ENCODE assay signal across 24 cellular contexts in genomic region chr11:86621854-86622253, GRCh38. TPM values are rescaled to one million over a fixed set of nuclear protein-coding genes. Genes with fewer than 3 reads are reported as not detected.
DNase-seq lines count a peak whose midpoint lies in the region; ATAC-seq and TF ChIP-seq lines count a peak whose summit lies in the region.
"Had no signal": no experiment of that assay in that cellular context is flagged by ENCODE, and none has a peak within 500 bp of the region (broad histone marks: within the 10 kb centered on the region; RNA-seq: fewer than 3 reads in every experiment).

No MANE protein-coding gene starts in this region.

- peak overlapping the region; percentile 63; the same call in 1 of the 2 replicates for H3K4ac ChIP-seq in IMR-90 (ENCODE audit: low read depth, low read length)

- H3K36me3 ChIP-seq in IMR-90 (ENCODE audit: control insufficient read depth, insufficient read depth, low read length), result no peaks in the 10 kb centered on the region
- no peaks in the 10 kb centered on the region for H3K36me3 ChIP-seq in stomach
- H3K36me3 ChIP-seq: left lung, MG63 had no signal

- H3K9me3 ChIP-seq in IMR-90 (ENCODE audit: control insufficient read depth, insufficient read depth, low read length), result no peaks in the 10 kb centered on the region
- no peaks in the 10 kb centered on the region for H3K9me3 ChIP-seq in stomach
- H3K9me3 ChIP-seq: left lung, SK-N-SH had no signal

- H3K9ac ChIP-seq in IMR-90 (ENCODE audit: low read depth, low read length), result no peak overlapping the region
- H3K9ac ChIP-seq: SK-N-SH had no signal

- peak overlapping the region; percentile 71; the same call in 1 of the 2 replicates for H2AK5ac ChIP-seq in IMR-90 (ENCODE audit: low read depth, low read length)

- TF ChIP-seq EP300 in stomach (IDR thresholded peaks at IDR 0.05), result no peak

- H3K27me3 ChIP-seq in IMR-90 (ENCODE audit: control insufficient read depth, insufficient read depth, low read length), result no peaks in the 10 kb centered on the region
- H3K27me3 ChIP-seq in foreskin keratinocyte, result no peaks in the 10 kb centered on the region
- H3K27me3 ChIP-seq in stomach, result no peaks in the 10 kb centered on the region
- H3K27me3 ChIP-seq: left lung, MG63 had no signal

- peak overlapping the region; percentile 42; the same call in 1 of the 2 replicates for H4K91ac ChIP-seq in IMR-90 (ENCODE audit: insufficient read depth, low read depth, low read length)

- DNase-seq in COR-L47 (lab: John Stamatoyannopoulos, UW) (peak; percentile 2), IMR-90 (no peak), foreskin keratinocyte (no peak), stomach (no peak), Ammon's horn (ENCODE audit: low spot score) (no peak)
- DNase-seq: activated CD4-positive, alpha-beta T cell treated with anti-CD3 and anti-CD28 coated beads for 36 hours; activated CD8-positive, alpha-beta memory T cell treated with anti-CD3 and anti-CD28 coated beads for 24 hours; activated gamma-delta T cell; activated T-cell treated with anti-CD3 and anti-CD28 coated beads, Interleukin-2, amount 50 U/mL, for 1 hour; effector memory CD4-positive, alpha-beta T cell; erythroblast; hippocampal formation; left lung; MG63; midbrain; NCI-H1436; NCI-H526; nephron progenitor cell; SK-N-SH; substantia nigra; T-helper 17 cell had no signal

- H2AFZ ChIP-seq in IMR-90 (replicated peaks; ENCODE audit: low read length, poor library complexity), result no peak overlapping the region

- peak overlapping the region; percentile 39; the same call in 1 of the 2 replicates for H4K5ac ChIP-seq in IMR-90 (ENCODE audit: low read depth, low read length)

- 100% methylated on average over 1 of the region's 3 CpGs; no CpG with 5 or more reads in 1 of the 2 experiments for WGBS in IMR-90 (ENCODE audit: extremely low coverage in 2 of 2, insufficient read length in 1 of 2), 2 experiments
- WGBS in stomach, 5 donors, result 60 to 76% (median 68%) methylated on average over 3 of the region's 3 CpGs

- H3K56ac ChIP-seq in IMR-90 (ENCODE audit: extremely low read depth, insufficient read depth, low read length), result no peak overlapping the region

- intact Hi-C loops in IMR-90 (cut with micrococcal nuclease) (no loop called here), stomach (cut with DNase I; ENCODE audit: low total_unique reads) (no loop called here)

- peak overlapping the region; percentile 81; the same call in 1 of the 3 replicates for H2BK15ac ChIP-seq in IMR-90 (ENCODE audit: low read depth, low read length)

- dilution Hi-C loops in IMR-90 (cut with HindIII; ENCODE audit: low sequenced_read_pairs, unreplicated experiment), result no loop called here

- no peaks in the 10 kb centered on the region for H4K20me1 ChIP-seq in IMR-90 (ENCODE audit: insufficient read depth, low read length)

- H3K4me2 ChIP-seq in IMR-90 (ENCODE audit: low read depth, low read length), result no peak overlapping the region
- H3K4me2 ChIP-seq: SK-N-SH had no signal

- H3K23ac ChIP-seq in IMR-90 (ENCODE audit: low read depth, low read length), result no peak overlapping the region

- peak overlapping the region; percentile 77; the same call in 1 of the 2 replicates for H2BK20ac ChIP-seq in IMR-90 (ENCODE audit: low read depth, low read length)

- in situ Hi-C loops in IMR-90 (cut with MboI; ENCODE audit: low sequenced_read_pairs), result loop anchor here (25.0 kb wide), 1 partner anchor 665 kb away; no protein-coding TSS in a partner anchor

- ATAC-seq in IMR-90 (ENCODE audit: low read depth) (no peak), foreskin keratinocyte (no peak), GM18907 (IDR thresholded peaks at IDR 0.05; ENCODE audit: unreplicated experiment) (no peak), GM21576 (IDR thresholded peaks at IDR 0.05; ENCODE audit: unreplicated experiment) (no peak)
- ATAC-seq: activated CD4-positive, alpha-beta T cell treated with anti-CD3 and anti-CD28 coated beads for 36 hours; K562; T-helper 17 cell had no signal

- H4K8ac ChIP-seq in IMR-90 (ENCODE audit: low read depth in 2 of 2, low read length in 2 of 2), result no peak overlapping the region

- H3K4me3 ChIP-seq in IMR-90 (ENCODE audit: insufficient read depth, low read depth, low read length) (no peak overlapping the region), stomach (no peak overlapping the region)
- H3K4me3 ChIP-seq: K562, left lung, MG63 had no signal

- H2BK5ac ChIP-seq in IMR-90 (ENCODE audit: low read depth, low read length, poor library complexity, severe bottlenecking), result no peak overlapping the region

- peak overlapping the region; percentile 12; the same call in 1 of the 2 replicates for H2BK120ac ChIP-seq in IMR-90 (ENCODE audit: low read depth, low read length)

- H3K27ac ChIP-seq in IMR-90 (ENCODE audit: insufficient read depth, low read length) (no peak overlapping the region), foreskin keratinocyte (peak overlapping the region; percentile 75), stomach (peak overlapping the region in 4 of 5 donors; percentile 18 to 59 (median 32))

- no peak for TF ChIP-seq CTCF in IMR-90 (conservative IDR thresholded peaks at IDR 0.05; ENCODE audit: low read depth, low read length)
- no peak for TF ChIP-seq CTCF in foreskin keratinocyte (conservative IDR thresholded peaks at IDR 0.05)
- TF ChIP-seq CTCF in stomach (IDR thresholded peaks at IDR 0.05), result no peak

- H3K18ac ChIP-seq in IMR-90 (ENCODE audit: low read depth, low read length), result peak overlapping the region; percentile 69; the same call in 1 of the 2 replicates

- no peak overlapping the region for H2AK9ac ChIP-seq in IMR-90 (replicated peaks; ENCODE audit: low read depth, low read length, poor library complexity)

- H3K4me1 ChIP-seq in IMR-90 (ENCODE audit: control insufficient read depth, insufficient read depth, low read length), result peaks cover 11% of the 10 kb centered on the region
- H3K4me1 ChIP-seq in foreskin keratinocyte, result peaks cover 20% of the 10 kb centered on the region
- peaks cover 0 to 10% (median 0%) of the 10 kb centered on the region in 4 donors for H3K4me1 ChIP-seq in stomach
- H3K4me1 ChIP-seq: left lung had no signal

- peak overlapping the region; percentile 46; the same call in 1 of the 2 replicates for H3K14ac ChIP-seq in IMR-90 (replicated peaks; ENCODE audit: low read depth, low read length)

- POLR2A ChIA-PET in IMR-90 (lab: Charles Lee; ENCODE audit: unreplicated experiment), result no interaction called here

- peaks cover 5% of the 10 kb centered on the region; the same call in 1 of the 2 replicates for H3K9me1 ChIP-seq in IMR-90 (ENCODE audit: insufficient read depth, low read length)

- CTCF ChIA-PET in IMR-90 (lab: Yijun Ruan, JAX), result interaction anchor here (0.5 to 1.0 kb wide), 2 partner anchors 13 to 692 kb away, joined by 3 to 5 read pairs; no protein-coding TSS in a partner anchor

- H3K79me1 ChIP-seq in IMR-90 (ENCODE audit: low read depth in 1 of 2, low read length in 2 of 2), result no peaks in the 10 kb centered on the region; a peak in 1 of 4 replicates

- BruUV-seq in IMR-90 (replicated peaks; lab: Mats Ljungman, UMichigan), result no TSS peak

- no peak for TF ChIP-seq RAD21 in IMR-90 (IDR thresholded peaks at IDR 0.05; ENCODE audit: low read length)

- no peak for TF ChIP-seq POLR2A in IMR-90 (IDR thresholded peaks at IDR 0.05; ENCODE audit: low read depth, low read length)
- TF ChIP-seq POLR2A in stomach (IDR thresholded peaks at IDR 0.05), result no peak

TF ChIP-seq in IMR-90, 13 proteins besides CTCF, POLR2A, EP300 and RAD21:
- TF ChIP-seq RCOR1 (IDR thresholded peaks at IDR 0.05; ENCODE audit: insufficient replicate concordance, low read length), result no peak
- TF ChIP-seq RFX5 (IDR thresholded peaks at IDR 0.05; ENCODE audit: low read depth, low read length), result no peak
- TF ChIP-seq CEBPB (IDR thresholded peaks at IDR 0.05; ENCODE audit: low read depth, low read length), result no peak
- no peak for TF ChIP-seq CHD1 (IDR thresholded peaks at IDR 0.05; ENCODE audit: low read depth, low read length)
- TF ChIP-seq FOS (IDR thresholded peaks at IDR 0.05; ENCODE audit: low read depth, low read length), result no peak
- no peak for TF ChIP-seq NFE2L2 (IDR thresholded peaks at IDR 0.05; ENCODE audit: low read depth, low read length)

RNA-seq across cellular contexts. Expression of gene ME3, which starts 50.6 kb away (rescaled TPM):
- 9.0 and 9.2 TPM in 2 replicates for total RNA-seq in IMR-90 (2012; rRNA removed)
- 7.8 and 10.1 TPM in 2 replicates for polyA plus RNA-seq in IMR-90 (2012; rRNA removed)
- 2.9 and 5.5 TPM in 2 replicates for polyA plus RNA-seq in IMR-90 (2012; cell fraction: cytosol; rRNA removed)
- polyA plus RNA-seq in IMR-90 (2012; cell fraction: nucleus; rRNA removed; ENCODE audit: low replicate concordance), result 39.5 and 39.7 TPM in 2 replicates
- 2.4 and 3.7 TPM in 2 replicates for total RNA-seq in foreskin keratinocyte
- polyA plus RNA-seq in foreskin keratinocyte, result 2.2 and 3.2 TPM in 2 replicates
- total RNA-seq in stomach, result 10 to 100 TPM; 47.1 to 82.1 (median 59.5) TPM
- 10 to 100 TPM; 11.2 to 18.1 (median 15.3) TPM for polyA plus RNA-seq in stomach
- total RNA-seq: K562 had no signal
- polyA plus RNA-seq: K562 had no signal
